Comparison of ENCODE assay signal across 16 cellular contexts in genomic region chr3:194604837-194605236, GRCh38. TPM values are rescaled to one million over a fixed set of nuclear protein-coding genes. Genes with fewer than 3 reads are reported as not detected.
DNase-seq lines count a peak whose midpoint lies in the region; ATAC-seq and TF ChIP-seq lines count a peak whose summit lies in the region.
"Had no signal": no experiment of that assay in that cellular context is flagged by ENCODE, and none has a peak within 500 bp of the region (broad histone marks: within the 10 kb centered on the region; RNA-seq: fewer than 3 reads in every experiment).

No MANE protein-coding gene starts in this region.

- H3K4me3 ChIP-seq in KMS-11 (IDR thresholded peaks at IDR 0.05; ENCODE audit: insufficient read depth, low read depth, low read length) (no peak overlapping the region), astrocyte of the cerebellum (ENCODE audit: low read depth, low read length) (no peak overlapping the region)
- H3K4me3 ChIP-seq: colonic mucosa, sigmoid colon, suprapubic skin had no signal

- H3K9ac ChIP-seq in KMS-11 = no peak overlapping the region

- no peaks in the 10 kb centered on the region for H4K20me1 ChIP-seq in KMS-11 (ENCODE audit: insufficient read depth)

- no peaks in the 10 kb centered on the region for H3K4me1 Mint-ChIP-seq in neural crest cell

- no peaks in the 10 kb centered on the region for H3K9me3 Mint-ChIP-seq in neural crest cell
- H3K9me3 Mint-ChIP-seq: activated naive CD4-positive, alpha-beta T cell treated with anti-CD3 and anti-CD28 coated beads, Interleukin-2, amount 50 U/mL, for 72 hours had no signal

- DNase-seq in ELR (ENCODE audit: low read depth) (peak; percentile 35), astrocyte of the cerebellum (ENCODE audit: low read depth) (no peak), neural crest cell (ENCODE audit: low read depth, low spot score) (no peak), NCI-H2107 (lab: John Stamatoyannopoulos, UW) (no peak), H4 (ENCODE audit: low spot score) (no peak), GF-D8 (lab: John Stamatoyannopoulos, UW) (no peak)
- DNase-seq: colonic mucosa, islet precursor cell, MV-4-11, NCI-H510A treated with DMSO at 0.1 percent for 48 hours, sigmoid colon had no signal

- H3K27me3 Mint-ChIP-seq in neural crest cell (ENCODE audit: low read depth) = no peaks in the 10 kb centered on the region

- TF ChIP-seq CTCF in KMS-11 (conservative IDR thresholded peaks at IDR 0.05; ENCODE audit: low read depth, low read length) = peak; percentile 24; the same call in 1 of the 2 replicates
- peak; percentile 68 for TF ChIP-seq CTCF in astrocyte of the cerebellum (IDR thresholded peaks at IDR 0.05; ENCODE audit: low read depth, low read length, missing control alignments)
- peak; percentile 47 for TF ChIP-seq CTCF in neural crest cell (conservative IDR thresholded peaks at IDR 0.05)

- no peaks in the 10 kb centered on the region for H3K36me3 ChIP-seq in KMS-11 (ENCODE audit: insufficient read depth)
- H3K36me3 ChIP-seq: colonic mucosa, sigmoid colon had no signal

- H3K27me3 ChIP-seq in KMS-11 (ENCODE audit: insufficient read depth, low read depth) = no peaks in the 10 kb centered on the region
- H3K27me3 ChIP-seq: colonic mucosa, sigmoid colon, suprapubic skin had no signal

- ATAC-seq in HG03039 (IDR thresholded peaks at IDR 0.05; ENCODE audit: unreplicated experiment) = no peak
- ATAC-seq: activated naive CD4-positive, alpha-beta T cell treated with anti-CD3 and anti-CD28 coated beads, Interleukin-2, amount 50 U/mL, for 72 hours; Right ventricle myocardium inferior had no signal

- H2AFZ ChIP-seq in KMS-11 (ENCODE audit: low read depth) = no peak overlapping the region

- H3K4me1 ChIP-seq in KMS-11 (ENCODE audit: low read depth, poor library complexity, severe bottlenecking) = no peaks in the 10 kb centered on the region
- H3K4me1 ChIP-seq: colonic mucosa, sigmoid colon, suprapubic skin had no signal

- H3K4me3 Mint-ChIP-seq in neural crest cell = no peak overlapping the region

- H3K27ac Mint-ChIP-seq in neural crest cell (ENCODE audit: unreplicated experiment) = no peak overlapping the region
- H3K27ac Mint-ChIP-seq: activated naive CD4-positive, alpha-beta T cell treated with anti-CD3 and anti-CD28 coated beads, Interleukin-2, amount 50 U/mL, for 72 hours had no signal

- H3K36me3 Mint-ChIP-seq in neural crest cell (ENCODE audit: low read depth) = peaks cover 15% of the 10 kb centered on the region
- H3K36me3 Mint-ChIP-seq: activated naive CD4-positive, alpha-beta T cell treated with anti-CD3 and anti-CD28 coated beads, Interleukin-2, amount 50 U/mL, for 72 hours had no signal

- H3K79me2 ChIP-seq in KMS-11 (ENCODE audit: insufficient read depth, low read depth) = no peaks in the 10 kb centered on the region

- no peak overlapping the region for H3K27ac ChIP-seq in KMS-11
- H3K27ac ChIP-seq: colonic mucosa, sigmoid colon, suprapubic skin had no signal

- in situ Hi-C loops in astrocyte of the cerebellum (cut with HindIII; ENCODE audit: low sequenced_read_pairs) = no loop called here

- no peak overlapping the region for H3K4me2 ChIP-seq in KMS-11

RNA-seq across cellular contexts. Expression of gene TMEM44, which starts 28.4 kb away (rescaled TPM):
- 37.3 and 43.8 TPM in 2 replicates for total RNA-seq in neural crest cell
- total RNA-seq in H4 (2014; rRNA removed; shearing (Covaris generic)) = 6.6 and 8.4 TPM in 2 replicates
